In genomic region chr13:99629641-99630040, GRCh38 we compare ENCODE assay signal across 15 cellular contexts. TPM values are rescaled to one million over a fixed set of nuclear protein-coding genes. Genes with fewer than 3 reads are reported as not detected.
DNase-seq lines count a peak whose midpoint lies in the region; ATAC-seq and TF ChIP-seq lines count a peak whose summit lies in the region.
"Had no signal": no experiment of that assay in that cellular context is flagged by ENCODE, and none has a peak within 500 bp of the region (broad histone marks: within the 10 kb centered on the region; RNA-seq: fewer than 3 reads in every experiment).

No MANE protein-coding gene starts in this region.

- H3K79me1 ChIP-seq in neuronal stem cell (ENCODE audit: low read depth, low read length) = no peaks in the 10 kb centered on the region

- CTCF ChIA-PET in HEK293 (lab: Yijun Ruan, JAX) = no interaction called here

- H3K9me3 ChIP-seq in HEK293 (ENCODE audit: control insufficient read depth, insufficient read depth, low read depth, low read length) (no peaks in the 10 kb centered on the region), ascending aorta (no peaks in the 10 kb centered on the region), esophagus muscularis mucosa (no peaks in the 10 kb centered on the region), neuronal stem cell (replicated peaks in 1 of 2; ENCODE audit: control insufficient read depth in 2 of 2, insufficient read depth in 1 of 2, low read depth in 1 of 2, low read length in 2 of 2) (peaks cover 3 to 8% of the 10 kb centered on the region in 2 donors)

- no peak overlapping the region for H3K27ac Mint-ChIP-seq in stimulated activated effector memory CD8-positive, alpha-beta T cell treated with anti-CD3 and anti-CD28 coated beads, Interleukin-12 subunit alpha, Interleukin-12 subunit beta, amount 100 ng/mL, for 72 hours
- H3K27ac Mint-ChIP-seq: B cell; CD4-positive, alpha-beta T cell had no signal

- H2BK120ac ChIP-seq in neuronal stem cell (ENCODE audit: low read depth, low read length) = no peak overlapping the region

- no peak overlapping the region for H3K14ac ChIP-seq in neuronal stem cell (ENCODE audit: low read length)

- ATAC-seq in stimulated activated effector memory CD8-positive, alpha-beta T cell treated with anti-CD3 and anti-CD28 coated beads, Interleukin-12 subunit alpha, Interleukin-12 subunit beta, amount 100 ng/mL, for 72 hours = no peak
- ATAC-seq: GM12878 had no signal

- no peak overlapping the region for H3K4me3 Mint-ChIP-seq in stimulated activated effector memory CD8-positive, alpha-beta T cell treated with anti-CD3 and anti-CD28 coated beads, Interleukin-12 subunit alpha, Interleukin-12 subunit beta, amount 100 ng/mL, for 72 hours
- H3K4me3 Mint-ChIP-seq: B cell; CD4-positive, alpha-beta T cell had no signal

- WGBS in esophagus muscularis mucosa = 93% methylated on average over 3 of the region's 5 CpGs
- no CpG with 5 or more reads among the region's 5 CpGs for WGBS in neuronal stem cell (ENCODE audit: extremely low coverage in 2 of 2, insufficient read length in 2 of 2, insufficient replicate concordance in 1 of 2), 2 donors

- H3K4me1 Mint-ChIP-seq in stimulated activated effector memory CD8-positive, alpha-beta T cell treated with anti-CD3 and anti-CD28 coated beads, Interleukin-12 subunit alpha, Interleukin-12 subunit beta, amount 100 ng/mL, for 72 hours = peaks cover 15% of the 10 kb centered on the region
- H3K4me1 Mint-ChIP-seq: B cell had no signal

- H3K18ac ChIP-seq in neuronal stem cell (ENCODE audit: low read length) = peak overlapping the region; percentile 13

- H2BK5ac ChIP-seq in neuronal stem cell (ENCODE audit: low read length) = no peak overlapping the region

- TF ChIP-seq EP300 in esophagus muscularis mucosa (IDR thresholded peaks at IDR 0.05) = no peak

- no peak overlapping the region for H2AFZ ChIP-seq in neuronal stem cell (ENCODE audit: low read length)

- intact Hi-C loops in ascending aorta (cut with DNase I) (no loop called here), esophagus muscularis mucosa (cut with DNase I) (no loop called here)

- no peak overlapping the region for H3K23ac ChIP-seq in neuronal stem cell (ENCODE audit: low read depth, low read length, poor library complexity)

- TF ChIP-seq CTCF in HEK293 (tag by site-specific recombination; IDR thresholded peaks at IDR 0.05) = no peak
- no peak for TF ChIP-seq CTCF in ascending aorta (IDR thresholded peaks at IDR 0.05)
- no peak for TF ChIP-seq CTCF in esophagus muscularis mucosa (IDR thresholded peaks at IDR 0.05)

- H3K27ac ChIP-seq in HEK293 (ENCODE audit: extremely low read depth, low read depth, low read length) (no peak overlapping the region), ascending aorta (peak overlapping the region; percentile 80 to 85), esophagus muscularis mucosa (replicated peaks in 1 of 4) (peak overlapping the region; percentile 3 to 57 (median 12)), neuronal stem cell (replicated peaks; ENCODE audit: low read length) (no peak overlapping the region)

- H3K4me1 ChIP-seq in HEK293 (ENCODE audit: control insufficient read depth, insufficient read depth, low read length) (peaks cover 14% of the 10 kb centered on the region), ascending aorta (peaks cover 16 to 43% of the 10 kb centered on the region in 2 donors), esophagus muscularis mucosa (peaks cover 4 to 54% (median 47%) of the 10 kb centered on the region in 4 donors), neuronal stem cell (ENCODE audit: control insufficient read depth in 2 of 2, insufficient read depth in 1 of 2, low read depth in 1 of 2, low read length in 2 of 2) (peaks cover 2 to 11% of the 10 kb centered on the region in 2 donors)

- H3K4ac ChIP-seq in neuronal stem cell (ENCODE audit: low read length) = no peak overlapping the region

- H2AK5ac ChIP-seq in neuronal stem cell (ENCODE audit: low read depth, low read length) = no peak overlapping the region

- no peaks in the 10 kb centered on the region for H3K36me3 ChIP-seq in HEK293 (ENCODE audit: control insufficient read depth in 2 of 2, insufficient read depth in 1 of 2, low read length in 2 of 2)
- no peaks in the 10 kb centered on the region for H3K36me3 ChIP-seq in ascending aorta
- H3K36me3 ChIP-seq in esophagus muscularis mucosa = no peaks in the 10 kb centered on the region
- no peaks in the 10 kb centered on the region for H3K36me3 ChIP-seq in neuronal stem cell (replicated peaks in 1 of 2; ENCODE audit: control insufficient read depth in 2 of 2, insufficient read depth in 2 of 2, low read length in 2 of 2)

- H3K9ac ChIP-seq in neuronal stem cell (ENCODE audit: low read depth, low read length, poor library complexity) = no peak overlapping the region

- H3K36me3 Mint-ChIP-seq in stimulated activated effector memory CD8-positive, alpha-beta T cell treated with anti-CD3 and anti-CD28 coated beads, Interleukin-12 subunit alpha, Interleukin-12 subunit beta, amount 100 ng/mL, for 72 hours = no peaks in the 10 kb centered on the region

- H3K4me3 ChIP-seq in HEK293 (ENCODE audit: low read depth, low read length) = no peak overlapping the region
- H3K4me3 ChIP-seq in ascending aorta = no peak overlapping the region
- H3K4me3 ChIP-seq in esophagus muscularis mucosa = no peak overlapping the region
- H3K4me3 ChIP-seq in neuronal stem cell (ENCODE audit: low read length in 2 of 2) = no peak overlapping the region
- H3K4me3 ChIP-seq: GM12878 had no signal

- TF ChIP-seq POLR2A in esophagus muscularis mucosa (IDR thresholded peaks at IDR 0.05; ENCODE audit: low read depth) = no peak

- no peaks in the 10 kb centered on the region for H3K27me3 ChIP-seq in ascending aorta
- H3K27me3 ChIP-seq in esophagus muscularis mucosa = no peaks in the 10 kb centered on the region
- H3K27me3 ChIP-seq in neuronal stem cell (ENCODE audit: control insufficient read depth in 3 of 3, insufficient read depth in 3 of 3, low read depth in 1 of 3, low read length in 3 of 3) = no peaks in the 10 kb centered on the region

- POLR2A ChIA-PET in HEK293 (lab: Yijun Ruan, JAX) = no interaction called here

- H2BK15ac ChIP-seq in neuronal stem cell (ENCODE audit: low read length) = no peak overlapping the region

- H4K91ac ChIP-seq in neuronal stem cell (ENCODE audit: low read depth, low read length, poor library complexity) = no peak overlapping the region

- no peak overlapping the region for H4K8ac ChIP-seq in neuronal stem cell (ENCODE audit: low read depth, low read length)

- DNase-seq in ascending aorta (ENCODE audit: low spot score in 2 of 2) = no peak
- DNase-seq in esophagus muscularis mucosa (ENCODE audit: extremely low spot score) = no peak
- no peak for DNase-seq in neuronal stem cell (ENCODE audit: low spot score)
- no peak for DNase-seq in stimulated activated effector memory CD8-positive, alpha-beta T cell treated with anti-CD3 and anti-CD28 coated beads, Interleukin-12 subunit alpha, Interleukin-12 subunit beta, amount 100 ng/mL, for 72 hours (ENCODE audit: low spot score in 2 of 2)
- no peak for DNase-seq in DMS153 treated with DMSO at 0.1 percent for 48 hours (lab: John Stamatoyannopoulos, UW; ENCODE audit: unreplicated experiment)
- no peak for DNase-seq in NCI-H2171 (lab: John Stamatoyannopoulos, UW)
- DNase-seq: C1 segment of cervical spinal cord; Calu3; CD4-positive, alpha-beta T cell; DMS 273 treated with DMSO at 0.1 percent for 48 hours; DMS79; H7 had no signal

- H3K4me2 ChIP-seq in neuronal stem cell (ENCODE audit: insufficient read depth, low read length, poor library complexity, severe bottlenecking) = no peak overlapping the region

- no peak overlapping the region for H2BK12ac ChIP-seq in neuronal stem cell (ENCODE audit: low read length)

- no peaks in the 10 kb centered on the region for H3K9me3 Mint-ChIP-seq in stimulated activated effector memory CD8-positive, alpha-beta T cell treated with anti-CD3 and anti-CD28 coated beads, Interleukin-12 subunit alpha, Interleukin-12 subunit beta, amount 100 ng/mL, for 72 hours
- H3K9me3 Mint-ChIP-seq: CD4-positive, alpha-beta T cell had no signal

TF ChIP-seq in HEK293, 187 proteins besides CTCF, POLR2A, EP300 and RAD21:
- TF ChIP-seq ZNF138 (tag by site-specific recombination; IDR thresholded peaks at IDR 0.05; ENCODE audit: borderline replicate concordance) (no peak), ZNF394 (tag by site-specific recombination; IDR thresholded peaks at IDR 0.05; ENCODE audit: borderline replicate concordance) (no peak), SCRT2 (tag by site-specific recombination; IDR thresholded peaks at IDR 0.05) (peak; percentile 54; the same call in 1 of the 2 replicates), PRDM4 (tag by site-specific recombination; IDR thresholded peaks at IDR 0.05) (no peak), ZBTB1 (tag by site-specific recombination; IDR thresholded peaks at IDR 0.05) (no peak)

RNA-seq across cellular contexts. Expression of gene CLYBL, which starts 23.2 kb away (rescaled TPM):
- total RNA-seq in ascending aorta (15.2 TPM), esophagus muscularis mucosa (10 to 100 TPM in 2 of 4 donors, 1 to 10 TPM in 2; 7.5 to 11.7 (median 9.4) TPM)
- 15.5 TPM for polyA plus RNA-seq in neuronal stem cell (2013, experiment 1 of 2)
- 14.1 TPM for polyA plus RNA-seq in neuronal stem cell (2013, experiment 2 of 2)

Comparison
In these comparisons a context has a peak if more than half of its experiments do, and no peak if none do; other contexts are left out.
1. H3K27ac ChIP-seq: peak in ascending aorta (2 of 2) and esophagus muscularis mucosa (4 of 4); none in HEK293 (single experiment) and neuronal stem cell (single experiment).